1 cellular context compared by ENCODE assay signal in genomic region chr14:21191809-21192446, GRCh38.
TF ChIP-seq lines count a peak whose summit lies in the region.

No MANE protein-coding gene starts in this region.

TF ChIP-seq in GM23338, 12 proteins besides CTCF, POLR2A, EP300 and RAD21 (continued from another document):
- peak; percentile 57; the same call in 1 of the 2 replicates for TF ChIP-seq ZNF462 (CRISPR knock-in tag; IDR thresholded peaks at IDR 0.05)
- TF ChIP-seq EZH2phosphoT487 (IDR thresholded peaks at IDR 0.05; ENCODE audit: unreplicated experiment) = no peak
- no peak for TF ChIP-seq EZH2 (IDR thresholded peaks at IDR 0.05; ENCODE audit: low read depth, unreplicated experiment)
